23 cellular contexts compared by ENCODE assay signal in genomic region chr7:148871030-148871429, GRCh38.
"Had no signal": no experiment of that assay in that cellular context is flagged by ENCODE, and none has a peak within 500 bp of the region (broad histone marks: within the 10 kb centered on the region; RNA-seq: fewer than 3 reads in every experiment).

No MANE protein-coding gene starts in this region.

- H3K4me2 ChIP-seq: smooth muscle cell had no signal

- ATAC-seq: foreskin keratinocyte, left cardiac atrium, lower lobe of right lung, pancreas, right cardiac atrium, upper lobe of right lung had no signal

- H3K36me3 ChIP-seq: left ventricle myocardium inferior, lower lobe of right lung, pancreas, tibial nerve, upper lobe of right lung, vagina had no signal

- H3K27ac Mint-ChIP-seq: dendritic cell treated with granulocyte-macrophage colony-stimulating factor and Interleukin-4, amounts not matched to agents 40 ng/mL and 50 ng/mL, for 4 days; endodermal cell; memory B cell; mesothelial cell of epicardium; nephron; progenitor cell of endocrine pancreas; stimulated activated naive CD8-positive, alpha-beta T cell treated with anti-CD3 and anti-CD28 coated beads, Interleukin-15, Interleukin-2, amounts not matched to agents 100 ng/mL and 50 ng/mL, for 24 hours had no signal

- H3K4me3 ChIP-seq: left ventricle myocardium inferior, lower lobe of right lung, pancreas, smooth muscle cell, testis, tibial nerve, upper lobe of right lung, vagina had no signal

- H3K9me3 ChIP-seq: pancreas, testis, vagina had no signal

- H3K4me3 Mint-ChIP-seq: dendritic cell treated with granulocyte-macrophage colony-stimulating factor and Interleukin-4, amounts not matched to agents 40 ng/mL and 50 ng/mL, for 4 days; endodermal cell; memory B cell; mesothelial cell of epicardium; nephron; stimulated activated naive CD8-positive, alpha-beta T cell treated with anti-CD3 and anti-CD28 coated beads, Interleukin-15, Interleukin-2, amounts not matched to agents 100 ng/mL and 50 ng/mL, for 24 hours had no signal

- H3K27me3 ChIP-seq: foreskin keratinocyte, pancreas, testis, tibial nerve, upper lobe of right lung, vagina had no signal

- FAIRE-seq: endothelial cell of umbilical vein, kidney, pancreas had no signal

- H3K27me3 Mint-ChIP-seq: dendritic cell treated with granulocyte-macrophage colony-stimulating factor and Interleukin-4, amounts not matched to agents 40 ng/mL and 50 ng/mL, for 4 days; memory B cell; progenitor cell of endocrine pancreas; stimulated activated naive CD8-positive, alpha-beta T cell treated with anti-CD3 and anti-CD28 coated beads, Interleukin-15, Interleukin-2, amounts not matched to agents 100 ng/mL and 50 ng/mL, for 24 hours had no signal

- DNase-seq: endodermal cell; erythroblast; foreskin keratinocyte; kidney; left cardiac atrium; left ventricle myocardium inferior; lower lobe of right lung; occipital lobe; pancreas; right cardiac atrium; stimulated activated CD4-positive, alpha-beta T cell treated with anti-CD3 and anti-CD28 coated beads, Interleukin-2, amount 100 ng/mL, for 48 hours; testis; upper lobe of right lung had no signal

- H3K4me1 ChIP-seq: foreskin keratinocyte, left ventricle myocardium inferior, lower lobe of right lung, pancreas, testis, upper lobe of right lung, vagina had no signal

- H3K27ac ChIP-seq: foreskin keratinocyte, left ventricle myocardium inferior, lower lobe of right lung, pancreas, testis, tibial nerve, upper lobe of right lung, vagina had no signal
